35 cellular contexts compared by ENCODE assay signal in the genomic region with DNA sequence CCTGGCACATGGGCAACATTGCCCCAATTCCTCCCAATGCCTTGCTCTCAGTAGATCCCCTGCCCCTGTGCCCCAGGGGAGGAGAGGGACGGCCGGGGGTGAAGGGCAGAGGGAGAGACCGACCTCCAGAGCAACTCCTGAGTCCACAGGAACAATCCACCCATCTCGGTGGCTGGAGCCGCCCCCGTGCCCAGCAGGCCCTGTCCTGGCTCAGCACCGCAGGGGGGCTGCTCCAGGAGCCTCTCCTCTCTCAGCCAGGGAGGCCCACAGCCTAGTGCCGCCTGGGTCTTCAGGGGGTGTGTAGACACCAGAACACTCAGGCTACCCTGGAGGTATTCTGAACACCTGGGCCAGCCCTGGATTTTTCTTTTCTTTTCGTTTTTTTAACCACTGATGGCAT.
DNase-seq lines count a peak whose midpoint lies in the region; ATAC-seq and TF ChIP-seq lines count a peak whose summit lies in the region.
"Had no signal": no experiment of that assay in that cellular context is flagged by ENCODE, and none has a peak within 500 bp of the region (broad histone marks: within the 10 kb centered on the region; RNA-seq: fewer than 3 reads in every experiment).

No MANE protein-coding gene starts in this region.

- H3K4me1 ChIP-seq in HEK293 (ENCODE audit: control insufficient read depth, insufficient read depth, low read length) (no peaks in the 10 kb centered on the region), neuronal stem cell (ENCODE audit: control insufficient read depth in 2 of 2, insufficient read depth in 1 of 2, low read depth in 1 of 2, low read length in 2 of 2) (peaks cover 0 to 5% of the 10 kb centered on the region in 2 donors), OCI-LY7 (ENCODE audit: insufficient read depth, low read length, poor library complexity, severe bottlenecking) (no peaks in the 10 kb centered on the region)
- no peaks in the 10 kb centered on the region for H3K4me1 ChIP-seq in effector memory CD4-positive, alpha-beta T cell (ENCODE audit: control insufficient read depth, insufficient read depth, low read length, poor library complexity, severe bottlenecking)
- H3K4me1 ChIP-seq: BLaER1, Caco-2 had no signal

- H3K27me3 Mint-ChIP-seq in T-helper 17 cell, result peaks cover 34% of the 10 kb centered on the region
- H3K27me3 Mint-ChIP-seq in activated CD4-positive, alpha-beta memory T cell treated with anti-CD3 and anti-CD28 coated beads, Interleukin-2, amount 10 ng/mL, durations not matched to agents 7 days and 5 days, result no peaks in the 10 kb centered on the region
- H3K27me3 Mint-ChIP-seq: CD4-positive, alpha-beta T cell; CD4-positive, CD25-positive, alpha-beta regulatory T cell had no signal

- H3K4me2 ChIP-seq in neuronal stem cell (ENCODE audit: insufficient read depth, low read length, poor library complexity, severe bottlenecking) (no peak overlapping the region), OCI-LY7 (ENCODE audit: low read length) (no peak overlapping the region)
- H3K4me2 ChIP-seq: A549; BLaER1; BLaER1 treated with 17β-estradiol and CSF1 and Interleukin-3, amounts not matched to agents 10 nM and 100 nM had no signal

- H3K4me3 ChIP-seq in H7 (ENCODE audit: insufficient read depth, low read depth, low read length) (no peak overlapping the region), HEK293 (ENCODE audit: low read depth, low read length) (no peak overlapping the region), neuronal stem cell (ENCODE audit: low read length in 2 of 2) (no peak overlapping the region), OCI-LY7 (ENCODE audit: low read depth, low read length, poor library complexity, severe bottlenecking) (no peak overlapping the region)
- no peak overlapping the region for H3K4me3 ChIP-seq in effector memory CD4-positive, alpha-beta T cell (ENCODE audit: insufficient read depth, low read depth, low read length, poor library complexity, severe bottlenecking)
- H3K4me3 ChIP-seq: A549; BLaER1; BLaER1 treated with 17β-estradiol and CSF1 and Interleukin-3, amounts not matched to agents 10 nM and 100 nM had no signal

- no peak overlapping the region for H3K23ac ChIP-seq in neuronal stem cell (ENCODE audit: low read depth, low read length, poor library complexity)

- intact Hi-C loops in OCI-LY7 (cut with micrococcal nuclease; ENCODE audit: unreplicated experiment), result no loop called here

- no peak overlapping the region for H2AK5ac ChIP-seq in neuronal stem cell (ENCODE audit: low read depth, low read length)

- H3K9me3 ChIP-seq in HEK293 (ENCODE audit: control insufficient read depth, insufficient read depth, low read depth, low read length) (no peaks in the 10 kb centered on the region), T-helper 17 cell (ENCODE audit: control insufficient read depth, low read length, poor library complexity, severe bottlenecking) (no peaks in the 10 kb centered on the region), neuronal stem cell (replicated peaks in 1 of 2; ENCODE audit: control insufficient read depth in 2 of 2, insufficient read depth in 1 of 2, low read depth in 1 of 2, low read length in 2 of 2) (no peaks in the 10 kb centered on the region), OCI-LY7 (ENCODE audit: low read length) (no peaks in the 10 kb centered on the region)
- H3K9me3 ChIP-seq in effector memory CD4-positive, alpha-beta T cell (ENCODE audit: control insufficient read depth, low read length), result no peaks in the 10 kb centered on the region
- H3K9me3 ChIP-seq: A549; BE2C; BLaER1; BLaER1 treated with 17β-estradiol and CSF1 and Interleukin-3, amounts not matched to agents 10 nM and 100 nM; Caco-2 had no signal

- no peak overlapping the region for H2AFZ ChIP-seq in neuronal stem cell (ENCODE audit: low read length)
- no peak overlapping the region for H2AFZ ChIP-seq in OCI-LY7 (ENCODE audit: low read length)

- H3K79me1 ChIP-seq in neuronal stem cell (ENCODE audit: low read depth, low read length), result no peaks in the 10 kb centered on the region

- no CpG with 5 or more reads among the region's 9 CpGs for WGBS in neuronal stem cell (ENCODE audit: extremely low coverage in 2 of 2, insufficient read length in 2 of 2, insufficient replicate concordance in 1 of 2), 2 donors

- H4K91ac ChIP-seq in neuronal stem cell (ENCODE audit: low read depth, low read length, poor library complexity), result no peak overlapping the region

- POLR2A ChIA-PET in HEK293 (lab: Yijun Ruan, JAX) (no interaction called here), OCI-LY7 (lab: Charles Lee) (no interaction called here)
- POLR2A ChIA-PET in activated CD4-positive, alpha-beta memory T cell treated with anti-CD3 and anti-CD28 coated beads, Interleukin-2, amount 10 ng/mL, durations not matched to agents 7 days and 5 days (lab: Charles Lee), result no interaction called here

- no peaks in the 10 kb centered on the region for H3K79me2 ChIP-seq in OCI-LY7 (ENCODE audit: insufficient read depth, low read depth, low read length)

- no peak overlapping the region for H3K4ac ChIP-seq in neuronal stem cell (ENCODE audit: low read length)

- BruUV-seq in OCI-LY7 (replicated peaks; lab: Mats Ljungman, UMichigan), result no TSS peak

- no peak overlapping the region for H3K14ac ChIP-seq in neuronal stem cell (ENCODE audit: low read length)

- H3K36me3 ChIP-seq in H7 (replicated peaks; ENCODE audit: control insufficient read depth, insufficient read depth, low read length) (no peaks in the 10 kb centered on the region), HEK293 (ENCODE audit: control insufficient read depth in 2 of 2, insufficient read depth in 1 of 2, low read length in 2 of 2) (no peaks in the 10 kb centered on the region), neuronal stem cell (replicated peaks in 1 of 2; ENCODE audit: control insufficient read depth in 2 of 2, insufficient read depth in 2 of 2, low read length in 2 of 2) (no peaks in the 10 kb centered on the region), OCI-LY7 (ENCODE audit: insufficient read depth, low read length) (no peaks in the 10 kb centered on the region)
- H3K36me3 ChIP-seq in effector memory CD4-positive, alpha-beta T cell (ENCODE audit: control insufficient read depth, insufficient read depth, low read length), result no peaks in the 10 kb centered on the region
- H3K36me3 ChIP-seq: BE2C; BLaER1; BLaER1 treated with 17β-estradiol and CSF1 and Interleukin-3, amounts not matched to agents 10 nM and 100 nM had no signal

- peak overlapping the region; percentile 9 for H3K4me3 Mint-ChIP-seq in T-helper 17 cell
- no peak overlapping the region for H3K4me3 Mint-ChIP-seq in activated CD4-positive, alpha-beta memory T cell treated with anti-CD3 and anti-CD28 coated beads, Interleukin-2, amount 10 ng/mL, durations not matched to agents 7 days and 5 days
- H3K4me3 Mint-ChIP-seq: B cell; CD14-positive monocyte; CD4-positive, alpha-beta memory T cell; CD4-positive, alpha-beta T cell; CD4-positive, CD25-positive, alpha-beta regulatory T cell; CD8-positive, alpha-beta memory T cell; CD8-positive, alpha-beta T cell had no signal

- CTCF ChIA-PET in HEK293 (lab: Yijun Ruan, JAX), result no interaction called here
- CTCF ChIA-PET in OCI-LY7 (lab: Charles Lee; ENCODE audit: unreplicated experiment), result no interaction called here
- CTCF ChIA-PET in activated CD4-positive, alpha-beta memory T cell treated with anti-CD3 and anti-CD28 coated beads, Interleukin-2, amount 10 ng/mL, durations not matched to agents 7 days and 5 days (lab: Charles Lee), result no interaction called here

- TF ChIP-seq CTCF in HEK293 (tag by site-specific recombination; IDR thresholded peaks at IDR 0.05) (no peak), OCI-LY7 (conservative IDR thresholded peaks at IDR 0.05; ENCODE audit: low read length) (no peak)

- no peaks in the 10 kb centered on the region for H3K9me3 Mint-ChIP-seq in activated CD4-positive, alpha-beta memory T cell treated with anti-CD3 and anti-CD28 coated beads, Interleukin-2, amount 10 ng/mL, durations not matched to agents 7 days and 5 days
- H3K9me3 Mint-ChIP-seq: CD4-positive, alpha-beta T cell; CD4-positive, CD25-positive, alpha-beta regulatory T cell; CD8-positive, alpha-beta memory T cell; CD8-positive, alpha-beta T cell had no signal

- H3K27me3 ChIP-seq in H7 (ENCODE audit: control insufficient read depth, insufficient read depth, low read length), result no peaks in the 10 kb centered on the region
- H3K27me3 ChIP-seq in neuronal stem cell (ENCODE audit: control insufficient read depth in 3 of 3, insufficient read depth in 3 of 3, low read depth in 1 of 3, low read length in 3 of 3), result peaks cover 0 to 19% (median 0%) of the 10 kb centered on the region in 3 experiments
- no peaks in the 10 kb centered on the region for H3K27me3 ChIP-seq in effector memory CD4-positive, alpha-beta T cell (replicated peaks; ENCODE audit: control insufficient read depth, insufficient read depth, low read length, poor library complexity, severe bottlenecking)
- H3K27me3 ChIP-seq: BE2C; BLaER1; BLaER1 treated with 17β-estradiol and CSF1 and Interleukin-3, amounts not matched to agents 10 nM and 100 nM had no signal

- H3K4me1 Mint-ChIP-seq in T-helper 17 cell, result peaks cover 6% of the 10 kb centered on the region
- no peaks in the 10 kb centered on the region for H3K4me1 Mint-ChIP-seq in activated CD4-positive, alpha-beta memory T cell treated with anti-CD3 and anti-CD28 coated beads, Interleukin-2, amount 10 ng/mL, durations not matched to agents 7 days and 5 days
- H3K4me1 Mint-ChIP-seq: B cell; CD4-positive, alpha-beta memory T cell; CD8-positive, alpha-beta memory T cell had no signal

- no peak overlapping the region for H4K8ac ChIP-seq in neuronal stem cell (ENCODE audit: low read depth, low read length)

- no peak overlapping the region for H2BK120ac ChIP-seq in neuronal stem cell (ENCODE audit: low read depth, low read length)

- no peaks in the 10 kb centered on the region for H3K9me2 ChIP-seq in OCI-LY7 (ENCODE audit: insufficient read depth, low read length)

- no peak for ATAC-seq in T-helper 17 cell
- ATAC-seq: A549; CD8-positive, alpha-beta T cell had no signal

- peaks cover 2% of the 10 kb centered on the region for H3K36me3 Mint-ChIP-seq in T-helper 17 cell (ENCODE audit: low read depth)
- H3K36me3 Mint-ChIP-seq in activated CD4-positive, alpha-beta memory T cell treated with anti-CD3 and anti-CD28 coated beads, Interleukin-2, amount 10 ng/mL, durations not matched to agents 7 days and 5 days (ENCODE audit: low read depth), result no peaks in the 10 kb centered on the region
- H3K36me3 Mint-ChIP-seq: CD14-positive monocyte; CD4-positive, alpha-beta memory T cell; CD4-positive, CD25-positive, alpha-beta regulatory T cell; CD8-positive, alpha-beta memory T cell; CD8-positive, alpha-beta T cell had no signal

- DNase-seq in H7, result peak; percentile 67
- no peak for DNase-seq in T-helper 17 cell
- DNase-seq in neuronal stem cell (ENCODE audit: low spot score), result no peak
- no peak for DNase-seq in OCI-LY7 (ENCODE audit: low spot score)
- no peak for DNase-seq in AG08396 (ENCODE audit: low spot score)
- DNase-seq in activated CD4-positive, alpha-beta memory T cell treated with anti-CD3 and anti-CD28 coated beads, Interleukin-2, amount 10 ng/mL, durations not matched to agents 7 days and 5 days, result no peak
- no peak for DNase-seq in effector memory CD4-positive, alpha-beta T cell
- DNase-seq: 8988T; ACHN; AML-193; BE2C; C1 segment of cervical spinal cord; Caco-2; Calu3; CD4-positive, alpha-beta memory T cell; CD4-positive, alpha-beta T cell; CD4-positive, CD25-positive, alpha-beta regulatory T cell; CD8-positive, alpha-beta memory T cell; CD8-positive, alpha-beta T cell; COR-L47; DMS 273 treated with DMSO at 0.1 percent for 48 hours; DMS153; DMS53; DMS79; DMS79 treated with DMSO at 0.1 percent for 48 hours; DND-41; EL had no signal

- no peak overlapping the region for H3K27ac Mint-ChIP-seq in T-helper 17 cell
- no peak overlapping the region for H3K27ac Mint-ChIP-seq in activated CD4-positive, alpha-beta memory T cell treated with anti-CD3 and anti-CD28 coated beads, Interleukin-2, amount 10 ng/mL, durations not matched to agents 7 days and 5 days
- H3K27ac Mint-ChIP-seq: B cell; CD4-positive, alpha-beta T cell; CD4-positive, CD25-positive, alpha-beta regulatory T cell; CD8-positive, alpha-beta T cell had no signal

- H3K18ac ChIP-seq in neuronal stem cell (ENCODE audit: low read length), result no peak overlapping the region

- H2BK15ac ChIP-seq in neuronal stem cell (ENCODE audit: low read length), result peak overlapping the region; percentile 7

- H2BK12ac ChIP-seq in neuronal stem cell (ENCODE audit: low read length), result no peak overlapping the region

- H3K27ac ChIP-seq in HEK293 (ENCODE audit: extremely low read depth, low read depth, low read length) (no peak overlapping the region), neuronal stem cell (replicated peaks; ENCODE audit: low read length) (no peak overlapping the region), OCI-LY7 (ENCODE audit: low read depth, low read length, poor library complexity, severe bottlenecking) (no peak overlapping the region)
- no peak overlapping the region for H3K27ac ChIP-seq in effector memory CD4-positive, alpha-beta T cell (ENCODE audit: insufficient read depth, low read length, poor library complexity, severe bottlenecking)
- H3K27ac ChIP-seq: 22Rv1; A549; BLaER1; BLaER1 treated with 17β-estradiol and CSF1 and Interleukin-3, amounts not matched to agents 10 nM and 100 nM; C4-2B had no signal

- H2BK5ac ChIP-seq in neuronal stem cell (ENCODE audit: low read length), result no peak overlapping the region

- no peaks in the 10 kb centered on the region for H4K20me1 ChIP-seq in OCI-LY7 (ENCODE audit: insufficient read depth, low read length)
- H4K20me1 ChIP-seq: BLaER1; BLaER1 treated with 17β-estradiol and CSF1 and Interleukin-3, amounts not matched to agents 10 nM and 100 nM had no signal

- H3K9ac ChIP-seq in neuronal stem cell (ENCODE audit: low read depth, low read length, poor library complexity), result no peak overlapping the region
- H3K9ac ChIP-seq: BLaER1; BLaER1 treated with 17β-estradiol and CSF1 and Interleukin-3, amounts not matched to agents 10 nM and 100 nM had no signal
